10 cellular contexts compared by ENCODE assay signal in the genomic region with DNA sequence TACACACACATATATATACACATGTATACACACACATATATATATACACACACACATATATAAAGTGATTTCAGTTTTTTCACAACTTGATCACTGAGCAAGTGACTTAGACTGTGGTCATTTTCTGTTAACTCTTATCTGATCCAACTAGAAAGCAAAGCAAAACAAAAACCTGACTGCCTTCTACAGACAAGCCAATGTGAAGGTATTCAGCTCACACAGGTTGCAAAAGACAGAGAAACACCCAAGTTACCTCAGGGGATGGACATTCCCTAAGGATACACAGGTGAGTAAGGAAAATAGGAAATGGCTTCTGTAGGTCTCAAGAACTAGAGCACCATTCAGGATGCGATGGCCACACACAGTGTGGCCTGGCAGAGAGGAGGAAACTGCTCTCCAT.
"Had no signal": no experiment of that assay in that cellular context is flagged by ENCODE, and none has a peak within 500 bp of the region (broad histone marks: within the 10 kb centered on the region; RNA-seq: fewer than 3 reads in every experiment).

No MANE protein-coding gene starts in this region.

- H3K4me3 Mint-ChIP-seq: neural progenitor cell had no signal

- H3K9me3 ChIP-seq: heart left ventricle, uterus had no signal

- H3K9me3 Mint-ChIP-seq: neural progenitor cell had no signal

- H3K4me3 ChIP-seq: heart left ventricle, neural progenitor cell, uterus had no signal

- ATAC-seq: heart left ventricle, left lobe of liver had no signal

- DNase-seq: activated CD4-positive, alpha-beta T cell treated with anti-CD3 and anti-CD28 coated beads for 4 hours; activated effector memory CD4-positive, alpha-beta T cell treated with Interleukin-2 at 50 U/mL for 16 hours; activated T-cell treated with anti-CD3 and anti-CD28 coated beads for 4 hours; foreskin melanocyte; heart left ventricle; stimulated activated CD4-positive, alpha-beta T cell treated with anti-CD3 and anti-CD28 coated beads, Interleukin-15, amount 100 ng/mL, for 24 hours; stimulated activated CD4-positive, alpha-beta T cell treated with anti-CD3 and anti-CD28 coated beads, Interleukin-4, amount 100 ng/mL, for 24 hours; uterus had no signal

- H3K36me3 ChIP-seq: heart left ventricle, neural progenitor cell, uterus had no signal

- H3K36me3 Mint-ChIP-seq: neural progenitor cell had no signal

- H3K4me1 ChIP-seq: neural progenitor cell, uterus had no signal
